ENCODE assay signal across 14 cellular contexts in the genomic region with DNA sequence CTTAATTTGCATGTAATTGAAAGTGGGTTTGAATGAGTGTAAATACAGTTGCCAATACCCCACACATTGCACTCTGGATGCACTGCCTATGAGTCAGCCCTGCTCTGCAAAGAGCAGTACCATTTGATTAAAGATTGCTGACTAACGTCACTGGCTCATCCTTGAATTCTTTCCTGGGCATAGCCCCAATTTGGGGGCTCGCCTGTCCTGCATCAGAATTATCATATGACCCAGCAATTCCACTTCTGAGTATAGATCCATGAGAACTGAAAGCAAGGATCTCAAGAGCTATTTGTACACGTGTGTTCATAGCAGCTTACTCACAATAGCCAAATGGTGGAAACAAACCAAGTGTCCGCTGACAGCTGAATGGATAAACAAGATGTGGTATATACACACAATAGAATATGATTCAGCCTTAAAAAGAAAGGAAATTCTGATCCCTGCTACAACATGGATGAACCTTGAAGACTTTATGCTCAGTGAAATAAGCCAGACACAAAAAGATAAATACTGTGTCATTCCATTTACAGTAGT. TPM values are rescaled to one million over a fixed set of nuclear protein-coding genes. Genes with fewer than 3 reads are reported as not detected.
DNase-seq lines count a peak whose midpoint lies in the region; ATAC-seq and TF ChIP-seq lines count a peak whose summit lies in the region.
"Had no signal": no experiment of that assay in that cellular context is flagged by ENCODE, and none has a peak within 500 bp of the region (broad histone marks: within the 10 kb centered on the region; RNA-seq: fewer than 3 reads in every experiment).

No MANE protein-coding gene starts in this region.

- H3K36me3 ChIP-seq in Caco-2 (ENCODE audit: control insufficient read depth, insufficient read depth, low read length): no peaks in the 10 kb centered on the region; the same call in 1 of the 2 replicates
- H3K36me3 ChIP-seq in ovary: no peaks in the 10 kb centered on the region

- TF ChIP-seq POLR2A in ovary (IDR thresholded peaks at IDR 0.05): no peak

- no peak for ATAC-seq in HG03378 (IDR thresholded peaks at IDR 0.05; ENCODE audit: unreplicated experiment)
- ATAC-seq: activated CD8-positive, alpha-beta memory T cell treated with anti-CD3 and anti-CD28 coated beads, Interleukin-2, amount 10 ng/mL, durations not matched to agents 7 days and 5 days; stimulated activated memory B cell treated with anti-CD40 and anti-IgM and Interleukin-4, amounts not matched to agents 10 μg/mL and 1 μg/mL and 100 μg/mL, for 72 hours had no signal

- peaks cover 9% of the 10 kb centered on the region; the same call in 1 of the 2 replicates for H3K9me3 ChIP-seq in Caco-2
- no peaks in the 10 kb centered on the region for H3K9me3 ChIP-seq in ovary

- H3K4me3 Mint-ChIP-seq in Caco-2 (ENCODE audit: unreplicated experiment): no peak overlapping the region
- H3K4me3 Mint-ChIP-seq: activated CD8-positive, alpha-beta memory T cell treated with anti-CD3 and anti-CD28 coated beads, Interleukin-2, amount 10 ng/mL, durations not matched to agents 7 days and 5 days; stimulated activated memory B cell treated with anti-CD40 and anti-IgM and Interleukin-4, amounts not matched to agents 10 μg/mL and 1 μg/mL and 100 μg/mL, for 72 hours had no signal

- H3K27me3 ChIP-seq in Caco-2 (replicated peaks; ENCODE audit: control insufficient read depth, insufficient read depth, low read length) (no peaks in the 10 kb centered on the region; the same call in 1 of the 2 replicates), ovary (no peaks in the 10 kb centered on the region)

- POLR2A ChIA-PET in Caco-2 (lab: Charles Lee): no interaction called here

- DNase-seq in Caco-2 (no peak), M059J (ENCODE audit: low read depth) (peak; percentile 93), dedifferentiated amniotic fluid mesenchymal stem cell (ENCODE audit: extremely low spot score) (peak; percentile 41), ovary (peak in 3 of 5 donors; percentile 16 to 51 (median 23)), HPDE6-E6E7 (ENCODE audit: extremely low spot score) (no peak)
- DNase-seq in activated naive CD4-positive, alpha-beta T cell (lab: John Stamatoyannopoulos, UW): no peak
- DNase-seq in activated CD4-positive, CD25-positive, alpha-beta regulatory T cell treated with anti-CD3 and anti-CD28 coated beads, Interleukin-2, amount 50 U/mL, for 72 hours: no peak
- DNase-seq: activated CD8-positive, alpha-beta memory T cell treated with anti-CD3 and anti-CD28 coated beads, Interleukin-2, amount 10 ng/mL, durations not matched to agents 7 days and 5 days; amygdala; MM.1S; NCI-H774; T-helper 1 cell had no signal

- CTCF ChIA-PET in Caco-2 (lab: Charles Lee): no interaction called here

- no peaks in the 10 kb centered on the region for H3K36me3 Mint-ChIP-seq in Caco-2 (ENCODE audit: insufficient read depth, unreplicated experiment)
- H3K36me3 Mint-ChIP-seq: activated CD8-positive, alpha-beta memory T cell treated with anti-CD3 and anti-CD28 coated beads, Interleukin-2, amount 10 ng/mL, durations not matched to agents 7 days and 5 days; stimulated activated memory B cell treated with anti-CD40 and anti-IgM and Interleukin-4, amounts not matched to agents 10 μg/mL and 1 μg/mL and 100 μg/mL, for 72 hours had no signal

- no peak for TF ChIP-seq EP300 in ovary (IDR thresholded peaks at IDR 0.05)

- no peaks in the 10 kb centered on the region for H3K27me3 Mint-ChIP-seq in Caco-2 (ENCODE audit: insufficient read depth, unreplicated experiment)

- no TSS peak for BruUV-seq in Caco-2 (replicated peaks; lab: Mats Ljungman, UMichigan)

- TF ChIP-seq CTCF in Caco-2 (IDR thresholded peaks at IDR 0.05; ENCODE audit: insufficient read depth in 1 of 2, low read depth in 1 of 2, low read length in 1 of 2, severe bottlenecking in 1 of 2, unreplicated experiment in 1 of 2): no peak
- TF ChIP-seq CTCF in ovary (IDR thresholded peaks at IDR 0.05): no peak

- WGBS in ovary, 3 donors: 42 to 55% (median 49%) methylated on average over 4 of the region's 4 CpGs

- H3K4me3 ChIP-seq in Caco-2 (ENCODE audit: low read depth, low read length) (no peak overlapping the region), ovary (no peak overlapping the region)

- peak overlapping the region; percentile 25 for H3K27ac Mint-ChIP-seq in Caco-2 (ENCODE audit: unreplicated experiment)
- H3K27ac Mint-ChIP-seq: activated CD8-positive, alpha-beta memory T cell treated with anti-CD3 and anti-CD28 coated beads, Interleukin-2, amount 10 ng/mL, durations not matched to agents 7 days and 5 days; stimulated activated memory B cell treated with anti-CD40 and anti-IgM and Interleukin-4, amounts not matched to agents 10 μg/mL and 1 μg/mL and 100 μg/mL, for 72 hours had no signal

- H3K4me1 ChIP-seq in Caco-2: peaks cover 13% of the 10 kb centered on the region
- no peaks in the 10 kb centered on the region for H3K4me1 ChIP-seq in ovary (ENCODE audit: insufficient read depth)

- no peak overlapping the region for H3K27ac ChIP-seq in ovary

- intact Hi-C loops in Caco-2 (cut with micrococcal nuclease; ENCODE audit: unreplicated experiment): no loop called here
- intact Hi-C loops in ovary (cut with DNase I): no loop called here

- peaks cover 25% of the 10 kb centered on the region for H3K9me3 Mint-ChIP-seq in Caco-2 (ENCODE audit: unreplicated experiment)

- no peaks in the 10 kb centered on the region for H3K4me1 Mint-ChIP-seq in Caco-2 (ENCODE audit: low read depth, unreplicated experiment)
- H3K4me1 Mint-ChIP-seq: activated CD8-positive, alpha-beta memory T cell treated with anti-CD3 and anti-CD28 coated beads, Interleukin-2, amount 10 ng/mL, durations not matched to agents 7 days and 5 days; stimulated activated memory B cell treated with anti-CD40 and anti-IgM and Interleukin-4, amounts not matched to agents 10 μg/mL and 1 μg/mL and 100 μg/mL, for 72 hours had no signal

RNA-seq across cellular contexts. Expression of gene MYLK4, which starts 36.3 kb away (rescaled TPM):
- total RNA-seq in Caco-2 (2022) (0.65 and 0.75 TPM in 2 replicates), ovary (under 1 TPM; 0.24 to 0.83 (median 0.50) TPM)
- total RNA-seq in M059J (2014; rRNA removed; shearing (Covaris generic)): 0.76 and 1.2 TPM in 2 replicates
- under 1 TPM; 0.38 to 0.52 TPM for polyA plus RNA-seq in ovary

RNA-seq across cellular contexts. Expression of gene WRNIP1, which starts 50.8 kb away (rescaled TPM):
- total RNA-seq in Caco-2 (2022) (46.5 and 51.7 TPM in 2 replicates), ovary (10 to 100 TPM; 30.4 to 73.4 (median 34.6) TPM)
- 52.1 and 103 TPM in 2 replicates for total RNA-seq in M059J (2014; rRNA removed; shearing (Covaris generic))
- polyA plus RNA-seq in ovary: 10 to 100 TPM; 33.9 to 39.5 TPM

Comparison
In these comparisons a context has a peak if more than half of its experiments do, and no peak if none do; other contexts are left out.
1. DNase-seq: peak in M059J (single experiment), dedifferentiated amniotic fluid mesenchymal stem cell (single experiment) and ovary (3 of 5); none in Caco-2 (0 of 2), activated naive CD4-positive, alpha-beta T cell (0 of 4), activated CD4-positive, CD25-positive, alpha-beta regulatory T cell treated with anti-CD3 and anti-CD28 coated beads, Interleukin-2, amount 50 U/mL, for 72 hours (single experiment) and HPDE6-E6E7 (single experiment).